Comparison of ENCODE assay signal across 4 cellular contexts in genomic region chr1:217968085-217968484, GRCh38.
"Had no signal": no experiment of that assay in that cellular context is flagged by ENCODE, and none has a peak within 500 bp of the region (broad histone marks: within the 10 kb centered on the region; RNA-seq: fewer than 3 reads in every experiment).

No MANE protein-coding gene starts in this region.

- H3K4me3 Mint-ChIP-seq: GM23338, H9 had no signal

- H3K27ac Mint-ChIP-seq: GM23338, H9 had no signal

- H3K4me3 ChIP-seq: GM23338 had no signal

- DNase-seq: H9, HCEC 1CT, IMR-90 had no signal

- H3K4me1 Mint-ChIP-seq: GM23338 had no signal

- ATAC-seq: GM23338 had no signal
